ENCODE assay signal across 27 cellular contexts in the genomic region with DNA sequence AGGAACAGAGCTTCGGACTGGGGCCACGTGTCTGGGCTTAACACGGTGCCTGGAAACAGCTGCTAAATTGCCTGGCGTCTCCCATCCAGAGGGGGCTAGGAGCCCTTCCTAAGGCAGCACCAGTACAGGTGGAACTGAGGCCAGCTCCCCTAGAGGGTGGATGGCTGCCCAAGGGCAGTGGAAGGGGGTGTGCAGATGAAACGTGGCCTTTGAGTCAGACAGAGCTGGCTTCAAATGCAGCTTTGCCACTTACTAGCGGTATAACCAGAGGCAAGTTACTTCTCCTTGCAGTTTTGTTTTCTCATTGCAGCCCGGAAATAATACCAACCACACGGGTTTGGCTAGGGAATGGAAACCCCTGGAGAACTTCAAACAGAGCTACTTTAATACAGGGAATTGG. TPM values are rescaled to one million over a fixed set of nuclear protein-coding genes. Genes with fewer than 3 reads are reported as not detected.
DNase-seq lines count a peak whose midpoint lies in the region; FAIRE-seq and TF ChIP-seq lines count a peak whose summit lies in the region.
"Had no signal": no experiment of that assay in that cellular context is flagged by ENCODE, and none has a peak within 500 bp of the region (broad histone marks: within the 10 kb centered on the region; RNA-seq: fewer than 3 reads in every experiment).

No MANE protein-coding gene starts in this region.

- peaks cover 2% of the 10 kb centered on the region for H3K27me3 Mint-ChIP-seq in neural progenitor cell (ENCODE audit: insufficient read depth, low read depth)
- H3K27me3 Mint-ChIP-seq in activated naive CD4-positive, alpha-beta T cell treated with anti-CD3 and anti-CD28 coated beads for 36 hours (ENCODE audit: low read depth) = no peaks in the 10 kb centered on the region
- H3K27me3 Mint-ChIP-seq: CD4-positive, alpha-beta T cell; stimulated activated memory B cell treated with anti-CD40 and anti-IgM and Interleukin-4, amounts not matched to agents 10 μg/mL and 1 μg/mL and 100 μg/mL, for 72 hours had no signal

- H4K91ac ChIP-seq in H1 (replicated peaks; ENCODE audit: insufficient read length, low read length) = no peak overlapping the region
- H4K91ac ChIP-seq in neuronal stem cell (ENCODE audit: low read depth, low read length, poor library complexity) = no peak overlapping the region

- TF ChIP-seq EP300 in H1 (IDR thresholded peaks at IDR 0.05; ENCODE audit: borderline replicate concordance in 1 of 2, low read depth in 2 of 2, low read length in 2 of 2) = no peak

- H2BK12ac ChIP-seq in H1 (ENCODE audit: low read depth, low read length) = no peak overlapping the region
- H2BK12ac ChIP-seq in neuronal stem cell (ENCODE audit: low read length) = no peak overlapping the region

- H3K23me2 ChIP-seq in H1 (ENCODE audit: low read depth, low read length) = no peaks in the 10 kb centered on the region

- no peak overlapping the region for H2BK5ac ChIP-seq in H1 (ENCODE audit: low read depth, low read length)
- no peak overlapping the region for H2BK5ac ChIP-seq in neuronal stem cell (ENCODE audit: low read length)

- H3K4me3 Mint-ChIP-seq in neural progenitor cell = no peak overlapping the region
- H3K4me3 Mint-ChIP-seq in activated naive CD4-positive, alpha-beta T cell treated with anti-CD3 and anti-CD28 coated beads for 36 hours = no peak overlapping the region
- H3K4me3 Mint-ChIP-seq: CD4-positive, alpha-beta T cell; stimulated activated memory B cell treated with anti-CD40 and anti-IgM and Interleukin-4, amounts not matched to agents 10 μg/mL and 1 μg/mL and 100 μg/mL, for 72 hours had no signal

- H3K4ac ChIP-seq in H1 (replicated peaks; ENCODE audit: insufficient read length, low read depth, low read length) (no peak overlapping the region), neuronal stem cell (ENCODE audit: low read length) (no peak overlapping the region)

- no peak overlapping the region for H3K14ac ChIP-seq in H1 (ENCODE audit: insufficient read length)
- no peak overlapping the region for H3K14ac ChIP-seq in neuronal stem cell (ENCODE audit: low read length)

- H3K4me2 ChIP-seq in H1 (ENCODE audit: insufficient read depth in 1 of 2, low read depth in 2 of 2, low read length in 2 of 2) = no peak overlapping the region
- H3K4me2 ChIP-seq in neural progenitor cell = no peak overlapping the region
- H3K4me2 ChIP-seq in neuronal stem cell (ENCODE audit: insufficient read depth, low read length, poor library complexity, severe bottlenecking) = no peak overlapping the region
- H3K4me2 ChIP-seq: hepatocyte had no signal

- H2AFZ ChIP-seq in H1 (ENCODE audit: low read length) (peak overlapping the region; percentile 13), neural progenitor cell (replicated peaks) (peak overlapping the region; percentile 24), neuronal stem cell (ENCODE audit: low read length) (no peak overlapping the region)
- H2AFZ ChIP-seq: hepatocyte had no signal

- 0 out of 7 replicates have a peak, but pooled peaks cover 0 to 2% (median 0%) of the 10 kb centered on the region in 4 experiments for H3K27me3 ChIP-seq in H1 (replicated peaks in 1 of 4; ENCODE audit: control insufficient read depth in 3 of 4, extremely low read depth in 1 of 4, insufficient read depth in 3 of 4, low read length in 3 of 4)
- no peaks in the 10 kb centered on the region for H3K27me3 ChIP-seq in neural progenitor cell
- peaks cover 0 to 6% (median 0%) of the 10 kb centered on the region in 3 experiments for H3K27me3 ChIP-seq in neuronal stem cell (ENCODE audit: control insufficient read depth in 3 of 3, insufficient read depth in 3 of 3, low read depth in 1 of 3, low read length in 3 of 3)
- H3K27me3 ChIP-seq: adrenal gland, hepatocyte, pancreas, sigmoid colon had no signal

- H2AK5ac ChIP-seq in H1 (ENCODE audit: low read depth, low read length) = no peak overlapping the region
- no peak overlapping the region for H2AK5ac ChIP-seq in neuronal stem cell (ENCODE audit: low read depth, low read length)

- H2BK120ac ChIP-seq in H1 (replicated peaks; ENCODE audit: low read depth, low read length) (no peak overlapping the region), neuronal stem cell (ENCODE audit: low read depth, low read length) (no peak overlapping the region)

- H3K27ac Mint-ChIP-seq in neural progenitor cell = no peak overlapping the region
- no peak overlapping the region for H3K27ac Mint-ChIP-seq in activated naive CD4-positive, alpha-beta T cell treated with anti-CD3 and anti-CD28 coated beads for 36 hours
- H3K27ac Mint-ChIP-seq: CD4-positive, alpha-beta T cell; stimulated activated memory B cell treated with anti-CD40 and anti-IgM and Interleukin-4, amounts not matched to agents 10 μg/mL and 1 μg/mL and 100 μg/mL, for 72 hours had no signal

- no peak for TF ChIP-seq CTCF in H1 (IDR thresholded peaks at IDR 0.05; ENCODE audit: control extremely low read depth in 1 of 3, insufficient read depth in 1 of 3, low read depth in 1 of 3, low read length in 3 of 3)
- TF ChIP-seq CTCF in neural progenitor cell (IDR thresholded peaks at IDR 0.05) = no peak

- intact Hi-C loops in activated naive CD4-positive, alpha-beta T cell treated with anti-CD3 and anti-CD28 coated beads for 36 hours (cut with micrococcal nuclease) = no loop called here

- FAIRE-seq in H1 (lab: Jason Lieb, UNC) = no peak
- FAIRE-seq: endothelial cell of umbilical vein, GM12891, pancreas had no signal

- H3K9ac ChIP-seq in H1 (replicated peaks in 1 of 4; ENCODE audit: extremely low read depth in 1 of 4, low read depth in 3 of 4, low read length in 3 of 4) (no peak overlapping the region), neural progenitor cell (no peak overlapping the region), neuronal stem cell (ENCODE audit: low read depth, low read length, poor library complexity) (no peak overlapping the region)

- TF ChIP-seq RAD21 in H1 (IDR thresholded peaks at IDR 0.05 in 1 of 2, conservative IDR thresholded peaks at IDR 0.05 in 1 of 2; ENCODE audit: low read depth in 2 of 2, low read length in 2 of 2) = no peak

- H3K4me1 ChIP-seq in H1 (replicated peaks in 1 of 4; ENCODE audit: control insufficient read depth in 3 of 4, insufficient read depth in 4 of 4, low read length in 3 of 4) = peaks cover 0 to 4% (median 0%) of the 10 kb centered on the region in 4 experiments; a peak in 1 of 7 replicates
- no peaks in the 10 kb centered on the region for H3K4me1 ChIP-seq in neural progenitor cell
- peaks cover 0 to 3% of the 10 kb centered on the region in 2 donors for H3K4me1 ChIP-seq in neuronal stem cell (ENCODE audit: control insufficient read depth in 2 of 2, insufficient read depth in 1 of 2, low read depth in 1 of 2, low read length in 2 of 2)
- H3K4me1 ChIP-seq: adrenal gland, pancreas, sigmoid colon had no signal

- no peak overlapping the region for H2BK20ac ChIP-seq in H1 (ENCODE audit: low read length)

- no peaks in the 10 kb centered on the region for H3K9me3 ChIP-seq in H1 (ENCODE audit: insufficient read depth in 2 of 2, low read depth in 1 of 2, low read length in 1 of 2)
- no peaks in the 10 kb centered on the region for H3K9me3 ChIP-seq in neural progenitor cell (ENCODE audit: low read depth)
- H3K9me3 ChIP-seq in neuronal stem cell (replicated peaks in 1 of 2; ENCODE audit: control insufficient read depth in 2 of 2, insufficient read depth in 1 of 2, low read depth in 1 of 2, low read length in 2 of 2) = no peaks in the 10 kb centered on the region
- H3K9me3 ChIP-seq: adrenal gland, pancreas, sigmoid colon had no signal

- H3K36me3 Mint-ChIP-seq in neural progenitor cell = no peaks in the 10 kb centered on the region
- no peaks in the 10 kb centered on the region for H3K36me3 Mint-ChIP-seq in activated naive CD4-positive, alpha-beta T cell treated with anti-CD3 and anti-CD28 coated beads for 36 hours (ENCODE audit: low read depth)
- H3K36me3 Mint-ChIP-seq: stimulated activated memory B cell treated with anti-CD40 and anti-IgM and Interleukin-4, amounts not matched to agents 10 μg/mL and 1 μg/mL and 100 μg/mL, for 72 hours had no signal

- no peaks in the 10 kb centered on the region for H3K36me3 ChIP-seq in H1 (ENCODE audit: control insufficient read depth in 2 of 4, insufficient read depth in 4 of 4, low read length in 3 of 4)
- H3K36me3 ChIP-seq in neural progenitor cell = no peaks in the 10 kb centered on the region
- no peaks in the 10 kb centered on the region for H3K36me3 ChIP-seq in neuronal stem cell (replicated peaks in 1 of 2; ENCODE audit: control insufficient read depth in 2 of 2, insufficient read depth in 2 of 2, low read length in 2 of 2)
- H3K36me3 ChIP-seq: adrenal gland, pancreas, sigmoid colon, WERI-Rb-1 had no signal

- no peak overlapping the region for H4K5ac ChIP-seq in H1 (ENCODE audit: insufficient read length, low read depth, low read length)

- peak; percentile 48 for DNase-seq in GDM1 (lab: John Stamatoyannopoulos, UW)
- DNase-seq in NOMO-1 treated with DMSO at 0.1 percent for 48 hours (lab: John Stamatoyannopoulos, UW; ENCODE audit: unreplicated experiment) = peak; percentile 72
- no peak for DNase-seq in H1 (ENCODE audit: low read depth in 1 of 2, low spot score in 2 of 2)
- DNase-seq in neural progenitor cell (ENCODE audit: low spot score) = no peak
- DNase-seq in NCI-H1930 (lab: John Stamatoyannopoulos, UW) = no peak
- no peak for DNase-seq in activated naive CD4-positive, alpha-beta T cell treated with anti-CD3 and anti-CD28 coated beads for 36 hours
- DNase-seq in neuronal stem cell (ENCODE audit: low spot score) = no peak
- DNase-seq in EL = no peak
- DNase-seq: activated CD4-positive, alpha-beta T cell treated with anti-CD3 and anti-CD28 coated beads, Interleukin-2, amount 50 U/mL, for 48 hours; activated gamma-delta T cell; CD4-positive, alpha-beta T cell; KG1; NCI-H1092 treated with DMSO at 0.1 percent for 48 hours; NCI-H510A treated with DMSO at 0.1 percent for 48 hours; pancreas; SHP77; sigmoid colon; WERI-Rb-1 had no signal

- 89% methylated on average over 8 of the region's 8 CpGs; no CpG with 5 or more reads in 1 of the 2 experiments for WGBS in H1 (ENCODE audit: extremely low coverage in 1 of 2, insufficient coverage in 1 of 2, insufficient read length in 1 of 2, insufficient replicate concordance in 2 of 2, low coverage in 1 of 2, low lambda C conversion rate in 2 of 2, missing lambda C conversion rate in 1 of 2), 2 experiments
- WGBS in neuronal stem cell (ENCODE audit: extremely low coverage in 2 of 2, insufficient read length in 2 of 2, insufficient replicate concordance in 1 of 2), 2 donors = no CpG with 5 or more reads among the region's 8 CpGs

- H3K27ac ChIP-seq in H1 (ENCODE audit: low read depth, low read length) = no peak overlapping the region
- no peak overlapping the region for H3K27ac ChIP-seq in neural progenitor cell
- no peak overlapping the region for H3K27ac ChIP-seq in neuronal stem cell (replicated peaks; ENCODE audit: low read length)
- H3K27ac ChIP-seq: adrenal gland, hepatocyte, pancreas, sigmoid colon, WERI-Rb-1 had no signal

- H3K79me1 ChIP-seq in H1 (ENCODE audit: low read depth, low read length) = no peaks in the 10 kb centered on the region
- no peaks in the 10 kb centered on the region for H3K79me1 ChIP-seq in neuronal stem cell (ENCODE audit: low read depth, low read length)

- H4K20me1 ChIP-seq in H1 (replicated peaks in 1 of 2; ENCODE audit: control insufficient read depth in 1 of 2, insufficient read depth in 2 of 2, low read length in 2 of 2) = no peaks in the 10 kb centered on the region
- no peaks in the 10 kb centered on the region for H4K20me1 ChIP-seq in neural progenitor cell (ENCODE audit: low read depth)

- H3K23ac ChIP-seq in H1 (ENCODE audit: insufficient read length) (no peak overlapping the region), neuronal stem cell (ENCODE audit: low read depth, low read length, poor library complexity) (no peak overlapping the region)

- no peaks in the 10 kb centered on the region for H3F3A ChIP-seq in neural progenitor cell (ENCODE audit: low read depth)

- H3K56ac ChIP-seq in H1 (replicated peaks; ENCODE audit: insufficient read length, low read depth, low read length) = no peak overlapping the region

- H3K9me3 Mint-ChIP-seq in neural progenitor cell = no peaks in the 10 kb centered on the region
- no peaks in the 10 kb centered on the region for H3K9me3 Mint-ChIP-seq in activated naive CD4-positive, alpha-beta T cell treated with anti-CD3 and anti-CD28 coated beads for 36 hours
- H3K9me3 Mint-ChIP-seq: CD4-positive, alpha-beta T cell; stimulated activated memory B cell treated with anti-CD40 and anti-IgM and Interleukin-4, amounts not matched to agents 10 μg/mL and 1 μg/mL and 100 μg/mL, for 72 hours had no signal

- H3K4me3 ChIP-seq in H1 (ENCODE audit: extremely low read depth in 1 of 4, insufficient read depth in 2 of 4, low read depth in 3 of 4, low read length in 4 of 4) (no peak overlapping the region), neural progenitor cell (no peak overlapping the region), neuronal stem cell (ENCODE audit: low read length in 2 of 2) (no peak overlapping the region)
- H3K4me3 ChIP-seq: adrenal gland, hepatocyte, lung, pancreas, sigmoid colon had no signal

- CTCF ChIA-PET in H1 (lab: Charles Lee; ENCODE audit: partially characterized antibody) = interaction anchor here (1.3 to 1.5 kb wide), 5 partner anchors 20 to 89 kb away, joined by 3 to 4 read pairs (median 3); no protein-coding TSS in a partner anchor
- CTCF ChIA-PET in activated naive CD4-positive, alpha-beta T cell treated with anti-CD3 and anti-CD28 coated beads for 36 hours (lab: Charles Lee) = no interaction called here

- H4K8ac ChIP-seq in H1 (ENCODE audit: extremely low read depth, insufficient read depth, low read length) (no peak overlapping the region), neuronal stem cell (ENCODE audit: low read depth, low read length) (no peak overlapping the region)

- H3K79me2 ChIP-seq in H1 (ENCODE audit: control insufficient read depth in 1 of 2, insufficient read depth in 2 of 2, low read length in 2 of 2) (no peaks in the 10 kb centered on the region), neural progenitor cell (ENCODE audit: low read depth) (no peaks in the 10 kb centered on the region)
- H3K79me2 ChIP-seq: hepatocyte had no signal

- peaks cover 10% of the 10 kb centered on the region for H3K4me1 Mint-ChIP-seq in neural progenitor cell
- peaks cover 5% of the 10 kb centered on the region for H3K4me1 Mint-ChIP-seq in activated naive CD4-positive, alpha-beta T cell treated with anti-CD3 and anti-CD28 coated beads for 36 hours (ENCODE audit: low read depth)

- no peak for TF ChIP-seq POLR2A in H1 (IDR thresholded peaks at IDR 0.05; ENCODE audit: control extremely low read depth in 1 of 2, low read depth in 2 of 2, low read length in 2 of 2)

- H3K18ac ChIP-seq in H1 (ENCODE audit: extremely low read depth, low read length) (no peak overlapping the region), neuronal stem cell (ENCODE audit: low read length) (no peak overlapping the region)

- POLR2A ChIA-PET in H1 (lab: Charles Lee; ENCODE audit: partially characterized antibody) = no interaction called here

- H2BK15ac ChIP-seq in H1 (ENCODE audit: low read length) (no peak overlapping the region), neuronal stem cell (ENCODE audit: low read length) (no peak overlapping the region)

RNA-seq across cellular contexts. Expression of gene SLC24A4, which starts 59.3 kb away (rescaled TPM):
- 0.44 and 0.89 TPM in 2 replicates for total RNA-seq in H1 (2021; fragmentation: NEBNext Ultra II Directional; extraction: Animal tissue kit (Norgen Biotek cat#: 25700))
- polyA plus RNA-seq in H1 (2011; rRNA removed) = 0.27 and 0.77 TPM in 2 replicates
- polyA plus RNA-seq in H1 (2011; cell fraction: cytosol; rRNA removed) = 0.58 TPM
- 2.5 TPM for polyA plus RNA-seq in H1 (2011; cell fraction: nucleus; rRNA removed)
- 0.20 to 1.2 TPM (median 0.59 TPM) in 4 replicates for polyA plus RNA-seq in H1 (2012, experiment 1 of 2)
- polyA plus RNA-seq in H1 (2012, experiment 2 of 2) = 0.12 TPM
- 0.12 TPM for polyA plus RNA-seq in H1 (2013, experiment 1 of 2)
- 0.15 TPM for polyA plus RNA-seq in H1 (2013, experiment 2 of 2)
- polyA minus RNA-seq in H1 (2011; rRNA and poly(A)+ RNA removed) = 1.5 and 3.9 TPM in 2 replicates
- polyA minus RNA-seq in H1 (2011; cell fraction: cytosol; rRNA and poly(A)+ RNA removed) = 0.73 TPM
- 0.80 TPM for polyA minus RNA-seq in H1 (2011; cell fraction: nucleus; rRNA and poly(A)+ RNA removed)
- 0.15 and 0.73 TPM in 2 replicates for total RNA-seq in neural progenitor cell (ENCODE audit: low replicate concordance)
- total RNA-seq in activated naive CD4-positive, alpha-beta T cell treated with anti-CD3 and anti-CD28 coated beads for 36 hours = not detected
- polyA plus RNA-seq in neuronal stem cell (2013, experiment 1 of 2) = 0.03 TPM
- 0.04 TPM for polyA plus RNA-seq in neuronal stem cell (2013, experiment 2 of 2)
- total RNA-seq: fibroblast of villous mesenchyme, H4, myocyte had no signal

Comparison
In these comparisons a context has a peak if more than half of its experiments do, and no peak if none do; other contexts are left out.
1. DNase-seq: peak in GDM1 (single experiment) and NOMO-1 treated with DMSO at 0.1 percent for 48 hours (single experiment); none in H1 (0 of 2), neural progenitor cell (single experiment), NCI-H1930 (0 of 2), activated naive CD4-positive, alpha-beta T cell treated with anti-CD3 and anti-CD28 coated beads for 36 hours (single experiment), neuronal stem cell (single experiment) and EL (single experiment).